30 cellular contexts compared by ENCODE assay signal in genomic region chr10:15869935-15870334, GRCh38.
"Had no signal": no experiment of that assay in that cellular context is flagged by ENCODE, and none has a peak within 500 bp of the region (broad histone marks: within the 10 kb centered on the region; RNA-seq: fewer than 3 reads in every experiment).

No MANE protein-coding gene starts in this region.

- H3K4me1 ChIP-seq: ascending aorta, breast epithelium had no signal

- H3K9me3 ChIP-seq: ascending aorta, breast epithelium had no signal

- H3K27me3 ChIP-seq: ascending aorta had no signal

- FAIRE-seq: TTC549 had no signal

- ATAC-seq: activated CD4-positive, alpha-beta T cell treated with anti-CD3 and anti-CD28 coated beads for 36 hours; activated CD4-positive, CD25-positive, alpha-beta regulatory T cell treated with anti-CD3 and anti-CD28 coated beads, Interleukin-2, amount 50 U/mL, for 24 hours; activated CD8-positive, alpha-beta memory T cell treated with anti-CD3 and anti-CD28 coated beads, Interleukin-2, amount 10 ng/mL, durations not matched to agents 7 days and 5 days; activated CD8-positive, alpha-beta T cell treated with anti-CD3 and anti-CD28 coated beads, Interleukin-2, amount 10 ng/mL, durations not matched to agents 7 days and 5 days; activated naive CD8-positive, alpha-beta T cell treated with anti-CD3 and anti-CD28 coated beads, Interleukin-2, amount 50 U/mL, for 24 hours; WTC11 had no signal

- H3K27ac ChIP-seq: ascending aorta, breast epithelium, WERI-Rb-1 had no signal

- H3K36me3 ChIP-seq: ascending aorta, breast epithelium, WERI-Rb-1 had no signal

- DNase-seq: activated CD4-positive, alpha-beta memory T cell treated with anti-CD3 and anti-CD28 coated beads, Interleukin-2, amount 10 ng/mL, durations not matched to agents 7 days and 5 days; activated CD4-positive, alpha-beta T cell treated with anti-CD3 and anti-CD28 coated beads for 1 hour; activated CD4-positive, alpha-beta T cell treated with anti-CD3 and anti-CD28 coated beads for 36 hours; activated CD4-positive, alpha-beta T cell treated with anti-CD3 and anti-CD28 coated beads for 48 hours; activated CD4-positive, alpha-beta T cell treated with anti-CD3 and anti-CD28 coated beads, Interleukin-2, amount 10 ng/mL, durations not matched to agents 7 days and 5 days; activated CD4-positive, alpha-beta T cell treated with anti-CD3 and anti-CD28 coated beads, Interleukin-2, amount 50 U/mL, for 48 hours; activated CD4-positive, CD25-positive, alpha-beta regulatory T cell; activated CD8-positive, alpha-beta memory T cell treated with anti-CD3 and anti-CD28 coated beads for 24 hours; activated CD8-positive, alpha-beta memory T cell treated with anti-CD3 and anti-CD28 coated beads, Interleukin-2, amount 10 ng/mL, durations not matched to agents 7 days and 5 days; activated CD8-positive, alpha-beta memory T cell treated with anti-CD3 and anti-CD28 coated beads, Interleukin-2, amount 50 U/mL, for 48 hours; activated CD8-positive, alpha-beta T cell treated with anti-CD3 and anti-CD28 coated beads, Interleukin-2, amount 10 ng/mL, durations not matched to agents 7 days and 5 days; activated effector memory CD4-positive, alpha-beta T cell treated with Interleukin-2 at 50 U/mL for 16 hours; activated gamma-delta T cell; activated naive CD4-positive, alpha-beta T cell treated with anti-CD3 and anti-CD28 coated beads, Interleukin-2, amount 10 ng/mL, durations not matched to agents 7 days and 5 days; activated naive CD4-positive, alpha-beta T cell treated with Interleukin-2 at 50 U/mL for 16 hours; activated naive CD8-positive, alpha-beta T cell treated with anti-CD3 and anti-CD28 coated beads, Interleukin-2, amount 10 ng/mL, durations not matched to agents 7 days and 5 days; activated naive CD8-positive, alpha-beta T cell treated with anti-CD3 and anti-CD28 coated beads, Interleukin-2, amount 50 U/mL, for 24 hours; activated T-cell treated with anti-CD3 and anti-CD28 coated beads, Interleukin-2, amount 50 U/mL, for 24 hours; activated T-cell treated with anti-CD3 and anti-CD28 coated beads, Interleukin-2, amount 50 U/mL, for 48 hours; amygdala; anterior cingulate cortex; central memory CD4-positive, alpha-beta T cell; T-helper 2 cell; T-helper 9 cell; WERI-Rb-1 had no signal

- H3K4me3 ChIP-seq: ascending aorta, breast epithelium had no signal
